Comparison of ENCODE assay signal across 8 cellular contexts in genomic region chr12:112937741-112938719, GRCh38. TPM values are rescaled to one million over a fixed set of nuclear protein-coding genes. Genes with fewer than 3 reads are reported as not detected.
DNase-seq lines count a peak whose midpoint lies in the region; ATAC-seq and TF ChIP-seq lines count a peak whose summit lies in the region.

TSS of gene OAS3 (plus strand) at chr12:112938474. CDS start at chr12:112938531, 57 bp downstream.

- TF ChIP-seq CTCF in Panc1 (IDR thresholded peaks at IDR 0.05), result no peak
- no peak for TF ChIP-seq CTCF in nephron progenitor cell (IDR thresholded peaks at IDR 0.05)

- ATAC-seq in HG02981 (IDR thresholded peaks at IDR 0.05; ENCODE audit: unreplicated experiment), result peak; percentile 46
- ATAC-seq in Panc1, result peak; percentile 92
- no peak for ATAC-seq in HG03521 (IDR thresholded peaks at IDR 0.05; ENCODE audit: unreplicated experiment)

- peak within 1 kb of the TSS; percentile 76 for H3K4me3 Mint-ChIP-seq in nephron progenitor cell
- H3K4me3 Mint-ChIP-seq in stimulated activated naive CD8-positive, alpha-beta T cell treated with anti-CD3 and anti-CD28 coated beads, Interleukin-15, Interleukin-2, amounts not matched to agents 100 ng/mL and 50 ng/mL, for 24 hours, result peak within 1 kb of the TSS; percentile 84

- no peaks in the 10 kb centered on the region for H3K9me3 ChIP-seq in Panc1 (ENCODE audit: control insufficient read depth, insufficient read depth, low read depth, low read length)

- peak within 1 kb of the TSS; percentile 76 for H3K27ac ChIP-seq in Panc1 (ENCODE audit: low read length)

- H3K4me3 ChIP-seq in Panc1 (ENCODE audit: low read depth in 2 of 2, low read length in 2 of 2), result peak within 1 kb of the TSS; percentile 64 to 73

- intact Hi-C loops in Panc1 (cut with micrococcal nuclease; ENCODE audit: unreplicated experiment), result no loop called here

- CTCF ChIA-PET in Panc1 (lab: Charles Lee), result interaction anchor here (0.6 kb wide), 1 partner anchor 197 kb away, joined by 4 read pairs; no protein-coding TSS in a partner anchor

- POLR2A ChIA-PET in Panc1 (lab: Charles Lee), result interaction anchor here (0.6 kb wide), 2 partner anchors 11 to 1125 kb away, joined by 3 to 11 read pairs; no protein-coding TSS in a partner anchor

- in situ Hi-C loops in Panc1 (cut with HindIII; ENCODE audit: low pct_unique_long_range_greater_than_20kb, low sequenced_read_pairs), result no loop called here

- no peaks in the 10 kb centered on the region for H3K27me3 ChIP-seq in Panc1 (ENCODE audit: control insufficient read depth, insufficient read depth, low read length)

- peaks cover 5% of the 10 kb centered on the region for H3K4me1 Mint-ChIP-seq in nephron progenitor cell
- H3K4me1 Mint-ChIP-seq in stimulated activated naive CD8-positive, alpha-beta T cell treated with anti-CD3 and anti-CD28 coated beads, Interleukin-15, Interleukin-2, amounts not matched to agents 100 ng/mL and 50 ng/mL, for 24 hours (ENCODE audit: low read depth), result peaks cover 38% of the 10 kb centered on the region

- H3K9me3 Mint-ChIP-seq in nephron progenitor cell, result no peaks in the 10 kb centered on the region
- no peaks in the 10 kb centered on the region for H3K9me3 Mint-ChIP-seq in stimulated activated naive CD8-positive, alpha-beta T cell treated with anti-CD3 and anti-CD28 coated beads, Interleukin-15, Interleukin-2, amounts not matched to agents 100 ng/mL and 50 ng/mL, for 24 hours

- no peaks in the 10 kb centered on the region for H3K36me3 Mint-ChIP-seq in nephron progenitor cell (ENCODE audit: low read depth)
- no peaks in the 10 kb centered on the region for H3K36me3 Mint-ChIP-seq in stimulated activated naive CD8-positive, alpha-beta T cell treated with anti-CD3 and anti-CD28 coated beads, Interleukin-15, Interleukin-2, amounts not matched to agents 100 ng/mL and 50 ng/mL, for 24 hours (ENCODE audit: low read depth)

- no peak within 1 kb of the TSS for H3K27ac Mint-ChIP-seq in nephron progenitor cell
- peak within 1 kb of the TSS; percentile 91 for H3K27ac Mint-ChIP-seq in stimulated activated naive CD8-positive, alpha-beta T cell treated with anti-CD3 and anti-CD28 coated beads, Interleukin-15, Interleukin-2, amounts not matched to agents 100 ng/mL and 50 ng/mL, for 24 hours

- DNase-seq in GDM1 (lab: John Stamatoyannopoulos, UW), result peak; percentile 68
- peak; percentile 45 for DNase-seq in Panc1 (ENCODE audit: low read depth, low spot score)
- peak; percentile 58 for DNase-seq in activated T-helper 9 cell treated with anti-CD3 and anti-CD28 coated beads, Interleukin-2, amount 50 U/mL, for 16 hours (ENCODE audit: low read depth)
- DNase-seq in fibroblast of the conjunctiva (ENCODE audit: low read depth), result peak; percentile 57
- peak; percentile 41 for DNase-seq in nephron progenitor cell

- H3K4me1 ChIP-seq in Panc1 (ENCODE audit: control insufficient read depth, insufficient read depth, low read length), result peaks cover 13% of the 10 kb centered on the region; the same call in 1 of the 2 replicates

- no peaks in the 10 kb centered on the region for H3K36me3 ChIP-seq in Panc1 (ENCODE audit: control insufficient read depth, insufficient read depth, low read length)

- no TSS peak for BruUV-seq in Panc1 (replicated peaks; lab: Mats Ljungman, UMichigan)

- H3K27me3 Mint-ChIP-seq in nephron progenitor cell (ENCODE audit: low read depth, poor library complexity), result peaks cover 70% of the 10 kb centered on the region
- H3K27me3 Mint-ChIP-seq in stimulated activated naive CD8-positive, alpha-beta T cell treated with anti-CD3 and anti-CD28 coated beads, Interleukin-15, Interleukin-2, amounts not matched to agents 100 ng/mL and 50 ng/mL, for 24 hours, result no peaks in the 10 kb centered on the region

RNA-seq across cellular contexts. Expression of gene OAS3, which starts in this region (rescaled TPM):
- total RNA-seq in Panc1 (2021; ENCODE audit: unreplicated experiment), result 33.3 TPM
- 16.1 TPM for polyA plus RNA-seq in Panc1 (2012; ENCODE audit: insufficient read length)
